ENCODE assay signal across 11 cellular contexts in the genomic region with DNA sequence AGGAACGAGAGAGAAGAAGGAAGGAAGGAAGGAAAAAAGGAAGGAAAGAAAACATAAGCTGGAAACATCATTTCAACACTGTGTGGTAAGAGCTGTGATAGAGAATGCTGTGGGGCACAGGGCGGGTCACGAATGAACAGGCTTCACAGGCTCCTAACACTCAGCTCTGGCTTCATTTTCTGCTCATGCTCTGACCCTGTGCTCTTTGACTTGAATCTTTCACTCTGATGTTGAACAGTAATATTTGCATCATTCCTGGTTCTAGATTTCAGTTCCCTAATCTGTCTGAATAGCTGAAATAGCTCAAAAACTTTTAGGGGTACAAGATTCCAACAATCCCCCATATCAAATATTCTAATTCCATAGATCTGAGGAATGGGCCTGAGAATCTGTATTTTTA.
DNase-seq lines count a peak whose midpoint lies in the region; ATAC-seq and TF ChIP-seq lines count a peak whose summit lies in the region.
"Had no signal": no experiment of that assay in that cellular context is flagged by ENCODE, and none has a peak within 500 bp of the region (broad histone marks: within the 10 kb centered on the region; RNA-seq: fewer than 3 reads in every experiment).

No MANE protein-coding gene starts in this region.

- no peaks in the 10 kb centered on the region for H3K4me1 ChIP-seq in lower lobe of right lung

- ATAC-seq in GM18907 (IDR thresholded peaks at IDR 0.05; ENCODE audit: unreplicated experiment) (peak; percentile 70), GM21786 (IDR thresholded peaks at IDR 0.05; ENCODE audit: unreplicated experiment) (peak; percentile 46), HG03108 (IDR thresholded peaks at IDR 0.05; ENCODE audit: unreplicated experiment) (peak; percentile 42), lower lobe of right lung (peak; percentile 68 to 76)

- TF ChIP-seq CTCF in lower lobe of right lung (IDR thresholded peaks at IDR 0.05) = no peak

- intact Hi-C loops in lower lobe of right lung (cut with DNase I) = no loop called here

- H3K27me3 ChIP-seq in lower lobe of right lung (ENCODE audit: low read depth) = no peaks in the 10 kb centered on the region

- DNase-seq in lower lobe of right lung = no peak
- no peak for DNase-seq in NCI-H510A (lab: John Stamatoyannopoulos, UW)
- DNase-seq in middle frontal gyrus (ENCODE audit: extremely low spot score, low spot score) = no peak
- DNase-seq in NCI-H1105 (lab: John Stamatoyannopoulos, UW) = no peak
- DNase-seq in hypothalamus (lab: John Stamatoyannopoulos, UW) = no peak
- DNase-seq: CD4-positive, CD25-positive, alpha-beta regulatory T cell; KG1; NCI-H187 had no signal

- H3K9me3 ChIP-seq in lower lobe of right lung = no peaks in the 10 kb centered on the region

- no peak overlapping the region for H3K4me3 ChIP-seq in lower lobe of right lung

- H3K36me3 ChIP-seq in lower lobe of right lung = no peaks in the 10 kb centered on the region

- no peak overlapping the region for H3K27ac ChIP-seq in lower lobe of right lung
